16 cellular contexts compared by ENCODE assay signal in the genomic region with DNA sequence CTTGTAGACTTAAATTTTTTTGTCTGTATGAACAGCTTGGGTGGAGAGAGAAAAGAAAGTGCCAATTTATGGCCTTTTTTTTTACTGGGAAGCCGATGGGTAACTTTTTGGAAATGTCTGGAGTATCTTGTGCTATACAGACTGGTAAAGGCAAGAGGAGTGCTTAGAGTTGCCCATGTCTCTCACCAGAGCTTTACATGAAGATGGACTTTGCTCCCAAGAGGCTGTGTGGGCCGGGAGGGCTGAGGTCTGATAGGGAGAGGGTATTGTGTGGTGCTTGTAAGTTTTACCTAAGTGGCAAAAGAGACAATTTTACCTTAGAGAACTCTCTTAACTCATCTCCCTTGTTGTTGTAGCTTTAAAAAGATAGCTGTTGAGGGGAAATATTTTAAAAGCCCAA.
A peak's percentile ranks its signal among the peaks of the same experiment; 100 is the strongest.
DNase-seq lines count a peak whose midpoint lies in the region; ATAC-seq and TF ChIP-seq lines count a peak whose summit lies in the region.
"Had no signal": no experiment of that assay in that cellular context is flagged by ENCODE, and none has a peak within 500 bp of the region (broad histone marks: within the 10 kb centered on the region; RNA-seq: fewer than 3 reads in every experiment).

No MANE protein-coding gene starts in this region.

- H3K36me3 ChIP-seq in hepatocyte (replicated peaks; ENCODE audit: insufficient read depth, low read depth), result no peaks in the 10 kb centered on the region
- no peaks in the 10 kb centered on the region for H3K36me3 ChIP-seq in sigmoid colon
- H3K36me3 ChIP-seq: suprapubic skin had no signal

- H3K27ac ChIP-seq in hepatocyte, result peak overlapping the region; percentile 30
- H3K27ac ChIP-seq in sigmoid colon, result peak overlapping the region in 2 of 4 donors; percentile 20 to 50
- H3K27ac ChIP-seq: GM23248, suprapubic skin had no signal

- WGBS in hepatocyte (ENCODE audit: low lambda C conversion rate, missing lambda C conversion rate), result 55% methylated on average over 2 of the region's 2 CpGs
- WGBS in sigmoid colon, 2 donors, result 20 to 46% methylated on average over 2 of the region's 2 CpGs

- peak overlapping the region; percentile 18 for H3K4me2 ChIP-seq in hepatocyte

- H3K27ac Mint-ChIP-seq in progenitor cell of endocrine pancreas, result peak overlapping the region; percentile 49
- H3K27ac Mint-ChIP-seq: activated naive CD8-positive, alpha-beta T cell had no signal

- no peak for TF ChIP-seq POLR2A in sigmoid colon (IDR thresholded peaks at IDR 0.05)

- H3K27me3 Mint-ChIP-seq in progenitor cell of endocrine pancreas, result no peaks in the 10 kb centered on the region
- H3K27me3 Mint-ChIP-seq: activated naive CD8-positive, alpha-beta T cell had no signal

- H3K9me3 ChIP-seq in hepatocyte (ENCODE audit: low read depth), result no peaks in the 10 kb centered on the region
- no peaks in the 10 kb centered on the region for H3K9me3 ChIP-seq in sigmoid colon
- H3K9me3 ChIP-seq: suprapubic skin had no signal

- H3K36me3 Mint-ChIP-seq in progenitor cell of endocrine pancreas (ENCODE audit: insufficient read depth), result no peaks in the 10 kb centered on the region

- no peaks in the 10 kb centered on the region for H3K79me2 ChIP-seq in hepatocyte

- TF ChIP-seq EP300 in sigmoid colon (IDR thresholded peaks at IDR 0.05), result no peak

- H3K4me1 ChIP-seq in hepatocyte (ENCODE audit: insufficient read depth) (peaks cover 3% of the 10 kb centered on the region), sigmoid colon (peaks cover 0 to 3% (median 0%) of the 10 kb centered on the region in 4 donors)
- H3K4me1 ChIP-seq: suprapubic skin had no signal

- ATAC-seq in GM19023 (IDR thresholded peaks at IDR 0.05; ENCODE audit: unreplicated experiment), result peak; percentile 51
- ATAC-seq in GM21447 (IDR thresholded peaks at IDR 0.05; ENCODE audit: unreplicated experiment), result no peak
- no peak for ATAC-seq in GM21526 (IDR thresholded peaks at IDR 0.05; ENCODE audit: low FRiP score, unreplicated experiment)
- ATAC-seq in HG03432 (IDR thresholded peaks at IDR 0.05; ENCODE audit: unreplicated experiment), result no peak

- H3K27me3 ChIP-seq in hepatocyte, result no peaks in the 10 kb centered on the region
- no peaks in the 10 kb centered on the region for H3K27me3 ChIP-seq in sigmoid colon
- H3K27me3 ChIP-seq: suprapubic skin had no signal

- no peak overlapping the region for H2AFZ ChIP-seq in hepatocyte
- H2AFZ ChIP-seq: GM23248 had no signal

- no peaks in the 10 kb centered on the region for H3K9me2 ChIP-seq in hepatocyte (replicated peaks; ENCODE audit: insufficient read depth)

- DNase-seq in NCI-H69 (lab: John Stamatoyannopoulos, UW) (peak; percentile 52), hepatocyte (ENCODE audit: low spot score) (peak; percentile 26), progenitor cell of endocrine pancreas (ENCODE audit: low spot score, unreplicated experiment) (no peak), sigmoid colon (no peak)
- DNase-seq: activated CD4-positive, alpha-beta T cell treated with anti-CD3 and anti-CD28 coated beads, Interleukin-2, amount 50 U/mL, for 48 hours; activated T-cell treated with anti-CD3 and anti-CD28 coated beads, Interleukin-2, amount 50 U/mL, for 1 hour; effector CD8-positive, alpha-beta T cell; EL; stimulated activated CD4-positive, alpha-beta T cell treated with anti-CD3 and anti-CD28 coated beads, Interleukin-1b, Interleukin-23, amount 100 ng/mL, for 48 hours had no signal

- H3K9me3 Mint-ChIP-seq in progenitor cell of endocrine pancreas (ENCODE audit: low read depth), result peaks cover 2% of the 10 kb centered on the region

- intact Hi-C loops in sigmoid colon (cut with DNase I), result no loop called here

- no peaks in the 10 kb centered on the region for H4K20me1 ChIP-seq in hepatocyte (ENCODE audit: insufficient read depth, poor library complexity, severe bottlenecking)

- H3K4me3 Mint-ChIP-seq in progenitor cell of endocrine pancreas (ENCODE audit: low read depth), result no peak overlapping the region
- H3K4me3 Mint-ChIP-seq: activated naive CD8-positive, alpha-beta T cell had no signal

- no peak for TF ChIP-seq CTCF in hepatocyte (IDR thresholded peaks at IDR 0.05; ENCODE audit: poor library complexity)
- no peak for TF ChIP-seq CTCF in progenitor cell of endocrine pancreas (IDR thresholded peaks at IDR 0.05; ENCODE audit: unreplicated experiment)
- TF ChIP-seq CTCF in sigmoid colon (IDR thresholded peaks at IDR 0.05), result no peak

- no peak overlapping the region for H3K4me3 ChIP-seq in hepatocyte
- H3K4me3 ChIP-seq in sigmoid colon, result no peak overlapping the region
- H3K4me3 ChIP-seq: GM23248, suprapubic skin had no signal

- peaks cover 25% of the 10 kb centered on the region for H3K4me1 Mint-ChIP-seq in progenitor cell of endocrine pancreas (ENCODE audit: low read depth)

Comparison
In these comparisons a context has a peak if more than half of its experiments do, and no peak if none do; other contexts are left out.
1. DNase-seq: peak in NCI-H69 (single experiment) and hepatocyte (single experiment); none in progenitor cell of endocrine pancreas (single experiment) and sigmoid colon (single experiment).